Comparison of ENCODE assay signal across 8 cellular contexts in genomic region chr14:67622675-67623074, GRCh38. TPM values are rescaled to one million over a fixed set of nuclear protein-coding genes. Genes with fewer than 3 reads are reported as not detected.
DNase-seq lines count a peak whose midpoint lies in the region; ATAC-seq lines count a peak whose summit lies in the region.

No MANE protein-coding gene starts in this region.

- H3K27me3 Mint-ChIP-seq in activated naive CD8-positive, alpha-beta T cell treated with anti-CD3 and anti-CD28 coated beads for 36 hours, result peaks cover 16% of the 10 kb centered on the region

- H3K4me3 ChIP-seq in thymus (ENCODE audit: low read length) (no peak overlapping the region), HAP-1 (no peak overlapping the region)

- peak overlapping the region; percentile 19 for H3K4me3 Mint-ChIP-seq in activated naive CD8-positive, alpha-beta T cell treated with anti-CD3 and anti-CD28 coated beads for 36 hours

- H3K36me3 ChIP-seq in thymus (ENCODE audit: control insufficient read depth, insufficient read depth) (no peaks in the 10 kb centered on the region), HAP-1 (replicated peaks) (peaks cover 12% of the 10 kb centered on the region; the same call in 1 of the 2 replicates)

- peak overlapping the region; percentile 58 for H3K27ac ChIP-seq in thymus (ENCODE audit: low read depth)

- no peak for ATAC-seq in GM18873 (IDR thresholded peaks at IDR 0.05; ENCODE audit: low FRiP score, unreplicated experiment)

- H3K27me3 ChIP-seq in thymus (ENCODE audit: control insufficient read depth, insufficient read depth), result no peaks in the 10 kb centered on the region
- H3K27me3 ChIP-seq in HAP-1 (ENCODE audit: low read depth), result no peaks in the 10 kb centered on the region

- DNase-seq in DMS153 (lab: John Stamatoyannopoulos, UW) (peak; percentile 63), M059J (ENCODE audit: low read depth) (peak; percentile 92), iPS-NIHi11 (ENCODE audit: low spot score) (peak; percentile 41), germinal center (ENCODE audit: low spot score) (no peak), HAP-1 (ENCODE audit: low spot score in 2 of 2) (no peak)
- no peak for DNase-seq in activated naive CD8-positive, alpha-beta T cell treated with anti-CD3 and anti-CD28 coated beads for 36 hours

- H3K4me1 ChIP-seq in thymus (ENCODE audit: control insufficient read depth, insufficient read depth, low read length) (peaks cover 16% of the 10 kb centered on the region), HAP-1 (peaks cover 9% of the 10 kb centered on the region)

- in situ Hi-C loops in HAP-1 (cut with MboI; ENCODE audit: low sequenced_read_pairs), result no loop called here

- peaks cover 37% of the 10 kb centered on the region for H3K4me1 Mint-ChIP-seq in activated naive CD8-positive, alpha-beta T cell treated with anti-CD3 and anti-CD28 coated beads for 36 hours

- H3K36me3 Mint-ChIP-seq in activated naive CD8-positive, alpha-beta T cell treated with anti-CD3 and anti-CD28 coated beads for 36 hours, result peaks cover 3% of the 10 kb centered on the region

- peak overlapping the region; percentile 86 for H3K27ac Mint-ChIP-seq in activated naive CD8-positive, alpha-beta T cell treated with anti-CD3 and anti-CD28 coated beads for 36 hours

- 55% methylated on average over 4 of the region's 4 CpGs for WGBS in thymus

- H3K9me3 Mint-ChIP-seq in activated naive CD8-positive, alpha-beta T cell treated with anti-CD3 and anti-CD28 coated beads for 36 hours, result no peaks in the 10 kb centered on the region

- no peaks in the 10 kb centered on the region for H3K9me3 ChIP-seq in thymus (ENCODE audit: control insufficient read depth)
- H3K9me3 ChIP-seq in HAP-1, result no peaks in the 10 kb centered on the region

RNA-seq across cellular contexts. Expression of gene ARG2, which starts 3.0 kb away (rescaled TPM):
- 22.6 and 26.4 TPM in 2 replicates for total RNA-seq in M059J (2014; rRNA removed; shearing (Covaris generic))
- 10 to 100 TPM in 1 of 2 experiments, 1 to 10 TPM in 1; 8.7 to 10.2 TPM for total RNA-seq in activated naive CD8-positive, alpha-beta T cell treated with anti-CD3 and anti-CD28 coated beads for 36 hours
- 27.8 TPM for polyA plus RNA-seq in thymus

RNA-seq across cellular contexts. Expression of gene PIGH, which starts 22.6 kb away (rescaled TPM):
- 23.2 and 32.8 TPM in 2 replicates for total RNA-seq in M059J (2014; rRNA removed; shearing (Covaris generic))
- total RNA-seq in activated naive CD8-positive, alpha-beta T cell treated with anti-CD3 and anti-CD28 coated beads for 36 hours, result 10 to 100 TPM; 17.5 to 18.2 TPM
- polyA plus RNA-seq in thymus, result 43.5 TPM

RNA-seq across cellular contexts. Expression of gene VTI1B, which starts 51.8 kb away (rescaled TPM):
- total RNA-seq in M059J (2014; rRNA removed; shearing (Covaris generic)), result 54.6 and 54.9 TPM in 2 replicates
- total RNA-seq in activated naive CD8-positive, alpha-beta T cell treated with anti-CD3 and anti-CD28 coated beads for 36 hours, result 10 to 100 TPM; 70.7 to 72.5 TPM
- polyA plus RNA-seq in thymus, result 71.0 TPM

Comparison
In these comparisons a context has a peak if more than half of its experiments do, and no peak if none do; other contexts are left out.
1. DNase-seq: peak in DMS153 (single experiment), M059J (single experiment) and iPS-NIHi11 (single experiment); none in activated naive CD8-positive, alpha-beta T cell treated with anti-CD3 and anti-CD28 coated beads for 36 hours (single experiment), germinal center (single experiment) and HAP-1 (0 of 2).